22 cellular contexts compared by ENCODE assay signal in genomic region chr13:83825676-83826075, GRCh38. TPM values are rescaled to one million over a fixed set of nuclear protein-coding genes. Genes with fewer than 3 reads are reported as not detected.
"Had no signal": no experiment of that assay in that cellular context is flagged by ENCODE, and none has a peak within 500 bp of the region (broad histone marks: within the 10 kb centered on the region; RNA-seq: fewer than 3 reads in every experiment).

No MANE protein-coding gene starts in this region.

- H3K4me3 Mint-ChIP-seq: activated naive CD4-positive, alpha-beta T cell treated with anti-CD3 and anti-CD28 coated beads, Interleukin-2, amount 10 ng/mL, durations not matched to agents 7 days and 5 days; memory B cell; natural killer cell treated with Interleukin-12 subunit alpha and Interleukin-12 subunit beta and Interleukin-15 and Interleukin-18, amount 100 ng/mL, for 72 hours; stimulated activated naive CD8-positive, alpha-beta T cell treated with anti-CD3 and anti-CD28 coated beads, Interleukin-15, Interleukin-2, amounts not matched to agents 100 ng/mL and 50 ng/mL, for 24 hours had no signal

- H3K27me3 ChIP-seq: adrenal gland, brain microvascular endothelial cell, gastroesophageal sphincter, left lung, right lobe of liver, testis, upper lobe of left lung had no signal

- H3K9me3 Mint-ChIP-seq: stimulated activated naive CD8-positive, alpha-beta T cell treated with anti-CD3 and anti-CD28 coated beads, Interleukin-15, Interleukin-2, amounts not matched to agents 100 ng/mL and 50 ng/mL, for 24 hours had no signal

- H3K36me3 Mint-ChIP-seq: activated naive CD4-positive, alpha-beta T cell treated with anti-CD3 and anti-CD28 coated beads, Interleukin-2, amount 10 ng/mL, durations not matched to agents 7 days and 5 days; memory B cell; natural killer cell treated with Interleukin-12 subunit alpha and Interleukin-12 subunit beta and Interleukin-15 and Interleukin-18, amount 100 ng/mL, for 72 hours had no signal

- H3K27ac ChIP-seq: adrenal gland, brain microvascular endothelial cell, gastroesophageal sphincter, left lung, psoas muscle, right lobe of liver, testis, upper lobe of left lung had no signal

- H3K4me1 ChIP-seq: adrenal gland, left lung, psoas muscle, right lobe of liver, testis, upper lobe of left lung had no signal

- DNase-seq: activated CD4-positive, alpha-beta T cell treated with anti-CD3 and anti-CD28 coated beads, Interleukin-2, amount 50 U/mL, for 48 hours; activated CD4-positive, CD25-positive, alpha-beta regulatory T cell treated with anti-CD3 and anti-CD28 coated beads, Interleukin-2, amount 50 U/mL, for 72 hours; activated naive CD4-positive, alpha-beta T cell treated with anti-CD3 and anti-CD28 coated beads, Interleukin-2, amount 10 ng/mL, durations not matched to agents 7 days and 5 days; adrenal gland; brain microvascular endothelial cell; cerebellar nuclear complex; dermis blood vessel endothelial cell; kidney; left lung; psoas muscle; right lobe of liver; T-helper 1 cell; testis; upper lobe of left lung had no signal

- H3K36me3 ChIP-seq: adrenal gland, brain microvascular endothelial cell, gastroesophageal sphincter, left lung, right lobe of liver, upper lobe of left lung had no signal

- H3K4me1 Mint-ChIP-seq: activated naive CD4-positive, alpha-beta T cell treated with anti-CD3 and anti-CD28 coated beads, Interleukin-2, amount 10 ng/mL, durations not matched to agents 7 days and 5 days; memory B cell had no signal

- FAIRE-seq: kidney had no signal

- ATAC-seq: gastroesophageal sphincter; left lung; natural killer cell treated with Interleukin-12 subunit alpha and Interleukin-12 subunit beta and Interleukin-15 and Interleukin-18, amount 100 ng/mL, for 72 hours; psoas muscle; right lobe of liver; SK-N-SH treated with all-trans-retinoic acid at 6 μM for 48 hours had no signal

- H3K9me3 ChIP-seq: adrenal gland, gastroesophageal sphincter, psoas muscle, right lobe of liver, testis had no signal

- H3K27me3 Mint-ChIP-seq: activated naive CD4-positive, alpha-beta T cell treated with anti-CD3 and anti-CD28 coated beads, Interleukin-2, amount 10 ng/mL, durations not matched to agents 7 days and 5 days; memory B cell; natural killer cell treated with Interleukin-12 subunit alpha and Interleukin-12 subunit beta and Interleukin-15 and Interleukin-18, amount 100 ng/mL, for 72 hours; stimulated activated naive CD8-positive, alpha-beta T cell treated with anti-CD3 and anti-CD28 coated beads, Interleukin-15, Interleukin-2, amounts not matched to agents 100 ng/mL and 50 ng/mL, for 24 hours had no signal

- H3K27ac Mint-ChIP-seq: activated naive CD4-positive, alpha-beta T cell treated with anti-CD3 and anti-CD28 coated beads, Interleukin-2, amount 10 ng/mL, durations not matched to agents 7 days and 5 days; activated T-helper 2 cell treated with anti-CD3 and anti-CD28 coated beads, Interferon-gamma antibody, Interleukin-2, Interleukin-4, amounts not matched to agents 10 μg/mL and 5 μg/mL and 100 μg/mL, durations not matched to agents 14 hours and 24 hours and 36 hours; memory B cell; natural killer cell treated with Interleukin-12 subunit alpha and Interleukin-12 subunit beta and Interleukin-15 and Interleukin-18, amount 100 ng/mL, for 72 hours; stimulated activated naive CD8-positive, alpha-beta T cell treated with anti-CD3 and anti-CD28 coated beads, Interleukin-15, Interleukin-2, amounts not matched to agents 100 ng/mL and 50 ng/mL, for 24 hours had no signal

- H3K4me3 ChIP-seq: adrenal gland, gastroesophageal sphincter, left lung, psoas muscle, right lobe of liver, smooth muscle cell, testis, upper lobe of left lung had no signal

RNA-seq across cellular contexts. Expression of gene SLITRK1, which starts 56.6 kb away (rescaled TPM):
- total RNA-seq: activated T-helper 2 cell treated with anti-CD3 and anti-CD28 coated beads, Interferon-gamma antibody, Interleukin-2, Interleukin-4, amounts not matched to agents 10 μg/mL and 5 μg/mL and 100 μg/mL, durations not matched to agents 14 hours and 24 hours and 36 hours; dermis blood vessel endothelial cell; epithelial cell of proximal tubule; gastroesophageal sphincter; kidney; left lung; natural killer cell treated with Interleukin-12 subunit alpha and Interleukin-12 subunit beta and Interleukin-15 and Interleukin-18, amount 100 ng/mL, for 72 hours; psoas muscle; right lobe of liver; smooth muscle cell; upper lobe of left lung had no signal
- polyA plus RNA-seq: smooth muscle cell had no signal
